ENCODE assay signal across 10 cellular contexts in the genomic region with DNA sequence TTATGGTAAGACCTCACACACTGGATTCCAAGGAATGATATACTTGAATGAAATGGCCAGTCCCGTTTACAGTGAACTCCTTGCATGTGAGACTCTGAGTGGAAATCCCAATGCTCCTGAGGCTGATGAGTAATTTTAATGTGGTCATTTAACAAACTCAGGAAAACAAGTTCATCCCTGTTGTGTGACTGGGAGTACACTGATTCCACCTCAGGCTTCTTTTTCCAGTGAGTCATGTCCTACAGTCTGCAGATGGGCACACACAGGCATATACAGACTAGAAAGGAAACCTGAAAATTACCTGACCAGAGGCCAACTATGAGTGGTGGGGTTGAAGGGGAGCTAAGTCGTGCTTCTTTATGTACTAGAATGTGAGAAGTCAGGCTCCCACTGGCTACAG. TPM values are rescaled to one million over a fixed set of nuclear protein-coding genes. Genes with fewer than 3 reads are reported as not detected.
DNase-seq lines count a peak whose midpoint lies in the region; ATAC-seq and TF ChIP-seq lines count a peak whose summit lies in the region.
"Had no signal": no experiment of that assay in that cellular context is flagged by ENCODE, and none has a peak within 500 bp of the region (broad histone marks: within the 10 kb centered on the region; RNA-seq: fewer than 3 reads in every experiment).

No MANE protein-coding gene starts in this region.

- H3K4me3 ChIP-seq in body of pancreas (no peak overlapping the region), tibial artery (no peak overlapping the region)

- H3K36me3 Mint-ChIP-seq in activated CD4-positive, alpha-beta T cell treated with anti-CD3 and anti-CD28 coated beads, Interleukin-2, amount 10 ng/mL, durations not matched to agents 24 days and 14 days (ENCODE audit: low read depth) = peaks cover 56% of the 10 kb centered on the region

- intact Hi-C loops in activated CD4-positive, alpha-beta T cell treated with anti-CD3 and anti-CD28 coated beads, Interleukin-2, amount 10 ng/mL, durations not matched to agents 24 days and 14 days (cut with micrococcal nuclease) = no loop called here
- intact Hi-C loops in body of pancreas (cut with DNase I) (no loop called here), left colon (cut with DNase I, micrococcal nuclease) (no loop called here), tibial artery (cut with DNase I; ENCODE audit: low total_unique reads) (loop anchor here (10.0 kb wide), 1 partner anchor 476 kb away; no protein-coding TSS in a partner anchor)

- WGBS in body of pancreas, 2 donors = 34 to 52% methylated on average over 2 of the region's 2 CpGs

- no peaks in the 10 kb centered on the region for H3K9me3 ChIP-seq in body of pancreas
- no peaks in the 10 kb centered on the region for H3K9me3 ChIP-seq in tibial artery

- H3K36me3 ChIP-seq in body of pancreas (replicated peaks in 1 of 2; ENCODE audit: insufficient read depth in 1 of 2, low read depth in 2 of 2) (no peaks in the 10 kb centered on the region), tibial artery (no peaks in the 10 kb centered on the region)

- no peak for TF ChIP-seq POLR2A in body of pancreas (IDR thresholded peaks at IDR 0.05)

- no peak for DNase-seq in activated CD4-positive, alpha-beta T cell treated with anti-CD3 and anti-CD28 coated beads, Interleukin-2, amount 10 ng/mL, durations not matched to agents 24 days and 14 days
- DNase-seq in activated CD4-positive, alpha-beta T cell treated with anti-CD3 and anti-CD28 coated beads for 48 hours = no peak
- DNase-seq in body of pancreas (no peak), left colon (no peak), tibial artery (no peak), HEK293T (ENCODE audit: extremely low spot score) (no peak), NCI-H1105 treated with DMSO at 0.1 percent for 48 hours (lab: John Stamatoyannopoulos, UW) (no peak)
- DNase-seq: activated CD4-positive, alpha-beta T cell treated with anti-CD3 and anti-CD28 coated beads, Interleukin-2, amount 10 ng/mL, durations not matched to agents 7 days and 5 days; effector CD4-positive, alpha-beta T cell had no signal

- H3K27ac ChIP-seq in body of pancreas (peak overlapping the region; percentile 55 to 81 (median 80)), tibial artery (peak overlapping the region; percentile 46 to 60)

- no peak overlapping the region for H3K4me3 Mint-ChIP-seq in activated CD4-positive, alpha-beta T cell treated with anti-CD3 and anti-CD28 coated beads, Interleukin-2, amount 10 ng/mL, durations not matched to agents 24 days and 14 days
- H3K4me3 Mint-ChIP-seq: activated CD4-positive, alpha-beta T cell treated with anti-CD3 and anti-CD28 coated beads, Interleukin-2, amount 10 ng/mL, durations not matched to agents 7 days and 5 days had no signal

- TF ChIP-seq CTCF in body of pancreas (IDR thresholded peaks at IDR 0.05) = no peak
- no peak for TF ChIP-seq CTCF in tibial artery (IDR thresholded peaks at IDR 0.05)

- POLR2A ChIA-PET in HEK293T (lab: Yijun Ruan, JAX) = no interaction called here

- ATAC-seq in body of pancreas = no peak
- ATAC-seq in left colon = peak; percentile 20
- ATAC-seq in HG02870 (IDR thresholded peaks at IDR 0.05; ENCODE audit: unreplicated experiment) = no peak

- H3K4me1 ChIP-seq in body of pancreas (peaks cover 72% of the 10 kb centered on the region), tibial artery (peaks cover 5 to 90% (median 64%) of the 10 kb centered on the region in 4 donors)

- H3K27me3 Mint-ChIP-seq in activated CD4-positive, alpha-beta T cell treated with anti-CD3 and anti-CD28 coated beads, Interleukin-2, amount 10 ng/mL, durations not matched to agents 24 days and 14 days = no peaks in the 10 kb centered on the region
- H3K27me3 Mint-ChIP-seq: activated CD4-positive, alpha-beta T cell treated with anti-CD3 and anti-CD28 coated beads, Interleukin-2, amount 10 ng/mL, durations not matched to agents 7 days and 5 days had no signal

- H3K4me1 Mint-ChIP-seq in activated CD4-positive, alpha-beta T cell treated with anti-CD3 and anti-CD28 coated beads, Interleukin-2, amount 10 ng/mL, durations not matched to agents 24 days and 14 days = peaks cover 75% of the 10 kb centered on the region

- H3K9me3 Mint-ChIP-seq in activated CD4-positive, alpha-beta T cell treated with anti-CD3 and anti-CD28 coated beads, Interleukin-2, amount 10 ng/mL, durations not matched to agents 24 days and 14 days = no peaks in the 10 kb centered on the region
- H3K9me3 Mint-ChIP-seq: activated CD4-positive, alpha-beta T cell treated with anti-CD3 and anti-CD28 coated beads, Interleukin-2, amount 10 ng/mL, durations not matched to agents 7 days and 5 days had no signal

- CTCF ChIA-PET in HEK293T (lab: Yijun Ruan, JAX) = no interaction called here

- H3K27ac Mint-ChIP-seq in activated CD4-positive, alpha-beta T cell treated with anti-CD3 and anti-CD28 coated beads, Interleukin-2, amount 10 ng/mL, durations not matched to agents 24 days and 14 days = peak overlapping the region; percentile 64
- H3K27ac Mint-ChIP-seq: activated CD4-positive, alpha-beta T cell treated with anti-CD3 and anti-CD28 coated beads, Interleukin-2, amount 10 ng/mL, durations not matched to agents 7 days and 5 days had no signal

- H3K27me3 ChIP-seq in body of pancreas = no peaks in the 10 kb centered on the region
- no peaks in the 10 kb centered on the region for H3K27me3 ChIP-seq in tibial artery

TF ChIP-seq in HEK293T, 16 proteins besides CTCF, POLR2A, EP300 and RAD21:
- no peak for TF ChIP-seq HDGF (IDR thresholded peaks at IDR 0.05; ENCODE audit: borderline replicate concordance)
- no peak for TF ChIP-seq ELF4 (IDR thresholded peaks at IDR 0.05)
- TF ChIP-seq FOXM1 (IDR thresholded peaks at IDR 0.05; ENCODE audit: borderline replicate concordance) = no peak
- no peak for TF ChIP-seq BHLHE40 (IDR thresholded peaks at IDR 0.05; ENCODE audit: borderline replicate concordance)
- TF ChIP-seq ARNT (IDR thresholded peaks at IDR 0.05) = no peak
- no peak for TF ChIP-seq NFRKB (IDR thresholded peaks at IDR 0.05)
- TF ChIP-seq LEF1 (IDR thresholded peaks at IDR 0.05; ENCODE audit: borderline replicate concordance) = no peak
TF ChIP-seq in HEK293T: peak in this region for 0.

RNA-seq across cellular contexts. Expression of gene SQOR, which starts 5.8 kb away (rescaled TPM):
- 103 and 108 TPM in 2 replicates for total RNA-seq in activated CD4-positive, alpha-beta T cell treated with anti-CD3 and anti-CD28 coated beads, Interleukin-2, amount 10 ng/mL, durations not matched to agents 24 days and 14 days
- total RNA-seq in body of pancreas = 10 to 100 TPM; 15.8 to 41.8 TPM
- 100 to 1,000 TPM; 303 to 408 TPM for total RNA-seq in left colon

RNA-seq across cellular contexts. Expression of gene BLOC1S6, which starts 53.4 kb away (rescaled TPM):
- total RNA-seq in activated CD4-positive, alpha-beta T cell treated with anti-CD3 and anti-CD28 coated beads, Interleukin-2, amount 10 ng/mL, durations not matched to agents 24 days and 14 days = 42.8 and 44.8 TPM in 2 replicates
- total RNA-seq in body of pancreas (10 to 100 TPM; 18.5 to 34.0 TPM), left colon (10 to 100 TPM; 24.0 to 25.9 TPM)
